ENCODE assay signal across 14 cellular contexts in genomic region chr11:17735823-17736772, GRCh38. TPM values are rescaled to one million over a fixed set of nuclear protein-coding genes. Genes with fewer than 3 reads are reported as not detected.
A peak's percentile ranks its signal among the peaks of the same experiment; 100 is the strongest.
DNase-seq lines count a peak whose midpoint lies in the region; ATAC-seq and TF ChIP-seq lines count a peak whose summit lies in the region.
"Had no signal": no experiment of that assay in that cellular context is flagged by ENCODE, and none has a peak within 500 bp of the region (broad histone marks: within the 10 kb centered on the region; RNA-seq: fewer than 3 reads in every experiment).

No MANE protein-coding gene starts in this region.

- no peak overlapping the region for H3K27ac ChIP-seq in psoas muscle
- H3K27ac ChIP-seq: thyroid gland had no signal

- H3K9me3 Mint-ChIP-seq in endothelial cell (ENCODE audit: unreplicated experiment): no peaks in the 10 kb centered on the region
- H3K9me3 Mint-ChIP-seq: activated T-helper 17 cell treated with anti-CD3 and anti-CD28 coated beads, Interleukin-2, amount 50 U/mL, for 72 hours had no signal

- no peak overlapping the region for H3K4me3 ChIP-seq in HFF-Myc (replicated peaks; ENCODE audit: low read depth, low read length)
- peak overlapping the region; percentile 66 for H3K4me3 ChIP-seq in psoas muscle
- H3K4me3 ChIP-seq: GM12878 had no signal

- peaks cover 10% of the 10 kb centered on the region for H3K4me1 ChIP-seq in psoas muscle

- peaks cover 4% of the 10 kb centered on the region for H3K36me3 Mint-ChIP-seq in endothelial cell (ENCODE audit: low read depth, unreplicated experiment)

- peaks cover 0 to 38% (median 23%) of the 10 kb centered on the region in 3 donors for H3K27me3 ChIP-seq in psoas muscle (ENCODE audit: insufficient read depth in 3 of 3, low read length in 2 of 3)

- intact Hi-C loops in psoas muscle (cut with DNase I): no loop called here

- H3K36me3 ChIP-seq in psoas muscle (ENCODE audit: insufficient read depth in 1 of 2, low read depth in 1 of 2): no peaks in the 10 kb centered on the region
- H3K36me3 ChIP-seq: thyroid gland had no signal

- H3K9me3 ChIP-seq in psoas muscle: no peaks in the 10 kb centered on the region
- H3K9me3 ChIP-seq: thyroid gland had no signal

- WGBS in psoas muscle, 3 donors: 19 to 28% (median 21%) methylated on average over 98 to 113 of the region's 113 CpGs

- H3K4me1 Mint-ChIP-seq in endothelial cell (ENCODE audit: unreplicated experiment): peaks cover 3% of the 10 kb centered on the region

- H3K27ac Mint-ChIP-seq in endothelial cell (ENCODE audit: unreplicated experiment): peak overlapping the region; percentile 30
- H3K27ac Mint-ChIP-seq: activated T-helper 17 cell treated with anti-CD3 and anti-CD28 coated beads, Interleukin-2, amount 50 U/mL, for 72 hours had no signal

- DNase-seq in NCI-H1417 (lab: John Stamatoyannopoulos, UW): peak in 2 of 3 experiments; percentile 67 to 75
- DNase-seq in NCI-H1417 treated with DMSO at 0.1 percent for 48 hours (lab: John Stamatoyannopoulos, UW): no peak
- DNase-seq in HFF-Myc (ENCODE audit: extremely low read depth, low read depth): no peak
- no peak for DNase-seq in endothelial cell (ENCODE audit: low spot score)
- peak in 1 of 2 donors; percentile 48 for DNase-seq in psoas muscle
- DNase-seq in activated CD4-positive, alpha-beta T cell treated with anti-CD3 and anti-CD28 coated beads, Interleukin-2, amount 50 U/mL, for 48 hours: no peak
- DNase-seq in stimulated activated CD4-positive, alpha-beta T cell treated with anti-CD3 and anti-CD28 coated beads, Interleukin-4, amount 100 ng/mL, for 24 hours: no peak
- DNase-seq: stimulated activated CD4-positive, alpha-beta T cell treated with anti-CD3 and anti-CD28 coated beads, Interleukin-2, amount 100 ng/mL, for 24 hours; thyroid gland had no signal

- TF ChIP-seq CTCF in HFF-Myc (IDR thresholded peaks at IDR 0.05; ENCODE audit: low read depth, low read length, missing control alignments): peak; percentile 41
- TF ChIP-seq CTCF in endothelial cell (IDR thresholded peaks at IDR 0.05; ENCODE audit: unreplicated experiment): peak; percentile 74
- peak; percentile 15 for TF ChIP-seq CTCF in psoas muscle (IDR thresholded peaks at IDR 0.05)

- peak overlapping the region; percentile 42 for H3K4me3 Mint-ChIP-seq in endothelial cell (ENCODE audit: unreplicated experiment)
- H3K4me3 Mint-ChIP-seq: activated T-helper 17 cell treated with anti-CD3 and anti-CD28 coated beads, Interleukin-2, amount 50 U/mL, for 72 hours had no signal

- H3K27me3 Mint-ChIP-seq in endothelial cell (ENCODE audit: unreplicated experiment): peaks cover 22% of the 10 kb centered on the region

- no peak for ATAC-seq in psoas muscle
- ATAC-seq in HG02981 (IDR thresholded peaks at IDR 0.05; ENCODE audit: unreplicated experiment): no peak
- ATAC-seq: activated T-helper 17 cell treated with anti-CD3 and anti-CD28 coated beads, Interleukin-2, amount 50 U/mL, for 72 hours; GM12878 had no signal

RNA-seq across cellular contexts. Expression of gene KCNC1, which starts 1.5 kb away (rescaled TPM):
- total RNA-seq in endothelial cell (ENCODE audit: unreplicated experiment): not detected
- 1 to 10 TPM in 1 of 4 donors, under 1 TPM in 3; 0.05 to 1.1 (median 0.47) TPM for total RNA-seq in psoas muscle
- polyA plus RNA-seq in psoas muscle: under 1 TPM; 0.01 to 0.13 (median 0.05) TPM
- total RNA-seq: activated T-helper 17 cell treated with anti-CD3 and anti-CD28 coated beads, Interleukin-2, amount 50 U/mL, for 72 hours; GM12878; liver; T-helper 1 cell treated with Interleukin-12 subunit alpha and Interleukin-12 subunit beta and Interleukin-4 antibody, amounts not matched to agents 30 ng/mL and 1 ng/mL, for 36 hours had no signal

RNA-seq across cellular contexts. Expression of gene MYOD1, which starts 16.7 kb away (rescaled TPM):
- not detected for total RNA-seq in endothelial cell (ENCODE audit: unreplicated experiment)
- total RNA-seq in psoas muscle: 10 to 100 TPM; 45.6 to 95.7 (median 60.4) TPM
- polyA plus RNA-seq in psoas muscle: 10 to 100 TPM in 1 of 3 donors, 1 to 10 TPM in 2; 5.0 to 63.6 (median 6.8) TPM
- total RNA-seq: activated T-helper 17 cell treated with anti-CD3 and anti-CD28 coated beads, Interleukin-2, amount 50 U/mL, for 72 hours; GM12878; liver; T-helper 1 cell treated with Interleukin-12 subunit alpha and Interleukin-12 subunit beta and Interleukin-4 antibody, amounts not matched to agents 30 ng/mL and 1 ng/mL, for 36 hours; thyroid gland had no signal
- polyA plus RNA-seq: GM12878, liver had no signal

Comparison
In these comparisons a context has a peak if more than half of its experiments do, and no peak if none do; other contexts are left out.
1. DNase-seq: peak in NCI-H1417 (2 of 3); none in NCI-H1417 treated with DMSO at 0.1 percent for 48 hours (single experiment), HFF-Myc (single experiment), endothelial cell (single experiment), activated CD4-positive, alpha-beta T cell treated with anti-CD3 and anti-CD28 coated beads, Interleukin-2, amount 50 U/mL, for 48 hours (0 of 2) and stimulated activated CD4-positive, alpha-beta T cell treated with anti-CD3 and anti-CD28 coated beads, Interleukin-4, amount 100 ng/mL, for 24 hours (single experiment).
2. CTCF ChIP-seq: peak in every context shown above with its lines; median percentile 74 in endothelial cell; 41 in HFF-Myc; 15 in psoas muscle.
3. RNA of gene MYOD1, which starts 16.7 kb away (total RNA-seq): 45.6 to 95.7 TPM in psoas muscle; not detected in endothelial cell (single experiment); every median in the first group is over 10 times any median in the second.